13 cellular contexts compared by ENCODE assay signal in the genomic region with DNA sequence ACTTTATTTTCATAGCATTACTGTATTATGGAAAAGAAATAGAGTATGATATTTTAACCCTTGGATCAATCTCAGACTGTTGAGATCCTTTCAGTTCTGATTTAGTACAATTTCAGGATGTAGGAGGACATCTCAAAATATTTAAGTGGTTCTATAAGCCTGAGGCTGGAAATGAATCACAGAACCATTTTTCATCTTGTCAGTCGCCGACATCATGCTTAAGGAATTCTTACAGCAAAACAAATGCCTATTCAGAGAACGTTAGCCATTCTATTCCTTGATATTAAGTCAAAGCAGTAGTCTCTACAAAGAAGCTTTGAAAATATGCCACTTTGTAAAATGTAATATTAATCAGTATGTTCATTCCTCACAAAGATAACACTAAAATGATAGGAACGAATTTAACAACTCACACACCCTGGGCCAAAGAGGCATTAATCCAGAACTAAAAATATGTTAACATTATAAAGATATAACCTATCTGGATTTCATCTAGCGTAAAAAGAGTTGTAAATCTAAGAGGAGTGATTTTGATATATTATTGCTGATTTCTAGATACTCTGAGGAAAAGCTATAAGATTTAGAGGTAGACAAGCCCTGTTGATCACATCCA.
DNase-seq lines count a peak whose midpoint lies in the region; ATAC-seq and TF ChIP-seq lines count a peak whose summit lies in the region.
"Had no signal": no experiment of that assay in that cellular context is flagged by ENCODE, and none has a peak within 500 bp of the region (broad histone marks: within the 10 kb centered on the region; RNA-seq: fewer than 3 reads in every experiment).

No MANE protein-coding gene starts in this region.

- no peak for TF ChIP-seq CTCF in astrocyte of the spinal cord (IDR thresholded peaks at IDR 0.05; ENCODE audit: low read depth, low read length)
- no peak for TF ChIP-seq CTCF in type B pancreatic cell (conservative IDR thresholded peaks at IDR 0.05)

- peak overlapping the region; percentile 65 for H3K27ac Mint-ChIP-seq in type B pancreatic cell

- H3K27me3 Mint-ChIP-seq in type B pancreatic cell = peaks cover 19% of the 10 kb centered on the region

- no peak overlapping the region for H3K4me3 Mint-ChIP-seq in type B pancreatic cell

- ATAC-seq in GM18861 (IDR thresholded peaks at IDR 0.05; ENCODE audit: unreplicated experiment) = no peak

- DNase-seq in DMS53 (lab: John Stamatoyannopoulos, UW) = peak; percentile 7
- no peak for DNase-seq in DMS53 treated with DMSO at 0.1 percent for 48 hours (lab: John Stamatoyannopoulos, UW; ENCODE audit: unreplicated experiment)
- peak; percentile 94 for DNase-seq in astrocyte of the spinal cord (ENCODE audit: low read depth, low spot score)
- peak; percentile 85 for DNase-seq in kidney glomerular epithelial cell (lab: John Stamatoyannopoulos, UW)
- no peak for DNase-seq in type B pancreatic cell (ENCODE audit: extremely low spot score, unreplicated experiment)
- no peak for DNase-seq in ecto neural progenitor cell (ENCODE audit: low spot score)
- DNase-seq in NOMO-1 treated with dmso at 0.1 percent for 144 hours (lab: John Stamatoyannopoulos, UW; ENCODE audit: unreplicated experiment) = no peak
- DNase-seq: 8988T; activated CD8-positive, alpha-beta memory T cell treated with anti-CD3 and anti-CD28 coated beads, Interleukin-2, amount 50 U/mL, for 4 hours; MM.1S; SHP77 treated with DMSO at 0.1 percent for 48 hours; substantia nigra had no signal

- in situ Hi-C loops in astrocyte of the spinal cord (cut with HindIII; ENCODE audit: low sequenced_read_pairs) = no loop called here

- no peak overlapping the region for H3K4me3 ChIP-seq in astrocyte of the spinal cord (ENCODE audit: low read depth, low read length)

- peaks cover 3% of the 10 kb centered on the region for H3K36me3 Mint-ChIP-seq in type B pancreatic cell

- no peaks in the 10 kb centered on the region for H3K9me3 Mint-ChIP-seq in type B pancreatic cell

- H3K4me1 Mint-ChIP-seq in type B pancreatic cell (ENCODE audit: unreplicated experiment) = peaks cover 35% of the 10 kb centered on the region

Comparison
In these comparisons a context has a peak if more than half of its experiments do, and no peak if none do; other contexts are left out.
1. DNase-seq: peak in DMS53 (single experiment), astrocyte of the spinal cord (single experiment) and kidney glomerular epithelial cell (single experiment); none in DMS53 treated with DMSO at 0.1 percent for 48 hours (single experiment), type B pancreatic cell (single experiment), ecto neural progenitor cell (single experiment) and NOMO-1 treated with dmso at 0.1 percent for 144 hours (single experiment).